ENCODE assay signal across 1 cellular context in the genomic region with DNA sequence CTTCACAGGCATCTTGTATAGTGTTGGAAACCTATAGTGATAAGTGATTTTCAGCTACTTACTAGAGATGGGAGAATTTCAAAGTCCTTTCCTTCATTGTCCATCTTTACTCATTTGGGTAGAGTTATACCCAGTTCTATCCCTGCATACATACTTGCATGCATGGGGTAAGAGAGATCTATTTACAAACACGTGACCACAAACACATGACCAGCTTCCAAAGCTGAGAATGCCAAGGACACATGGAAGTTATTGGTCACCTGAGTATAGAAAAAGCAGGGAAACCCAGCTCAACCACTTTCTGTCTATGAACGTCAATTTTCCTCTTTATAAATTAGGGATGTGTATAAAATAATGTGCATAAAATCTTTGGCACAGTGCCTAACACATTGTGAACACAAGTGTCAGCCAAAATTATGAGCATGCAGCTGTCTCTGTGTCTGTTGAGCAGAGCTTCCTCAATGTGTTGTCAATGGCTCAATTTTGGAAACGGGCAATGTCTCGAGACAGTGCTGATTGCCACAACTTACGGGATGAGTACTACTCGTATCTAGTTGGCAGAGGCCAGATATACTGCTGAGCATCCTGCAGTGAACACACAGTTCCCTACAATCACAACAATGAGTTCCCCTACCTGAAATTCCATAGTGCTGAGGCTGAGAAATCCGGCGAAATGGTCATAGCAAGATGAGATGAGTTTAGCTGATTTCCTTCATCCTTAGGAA.
TF ChIP-seq lines count a peak whose summit lies in the region.

No MANE protein-coding gene starts in this region.

TF ChIP-seq in SK-N-SH treated with all-trans-retinoic acid at 6 μM for 48 hours, 23 proteins besides CTCF, POLR2A, EP300 and RAD21 (continued from another document):
- TF ChIP-seq, protein P1, sequence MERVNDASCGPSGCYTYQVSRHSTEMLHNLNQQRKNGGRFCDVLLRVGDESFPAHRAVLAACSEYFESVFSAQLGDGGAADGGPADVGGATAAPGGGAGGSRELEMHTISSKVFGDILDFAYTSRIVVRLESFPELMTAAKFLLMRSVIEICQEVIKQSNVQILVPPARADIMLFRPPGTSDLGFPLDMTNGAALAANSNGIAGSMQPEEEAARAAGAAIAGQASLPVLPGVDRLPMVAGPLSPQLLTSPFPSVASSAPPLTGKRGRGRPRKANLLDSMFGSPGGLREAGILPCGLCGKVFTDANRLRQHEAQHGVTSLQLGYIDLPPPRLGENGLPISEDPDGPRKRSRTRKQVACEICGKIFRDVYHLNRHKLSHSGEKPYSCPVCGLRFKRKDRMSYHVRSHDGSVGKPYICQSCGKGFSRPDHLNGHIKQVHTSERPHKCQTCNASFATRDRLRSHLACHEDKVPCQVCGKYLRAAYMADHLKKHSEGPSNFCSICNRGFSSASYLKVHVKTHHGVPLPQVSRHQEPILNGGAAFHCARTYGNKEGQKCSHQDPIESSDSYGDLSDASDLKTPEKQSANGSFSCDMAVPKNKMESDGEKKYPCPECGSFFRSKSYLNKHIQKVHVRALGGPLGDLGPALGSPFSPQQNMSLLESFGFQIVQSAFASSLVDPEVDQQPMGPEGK (CRISPR knock-in tag; IDR thresholded peaks at IDR 0.05; ENCODE audit: borderline replicate concordance), result no peak
TF ChIP-seq in SK-N-SH treated with all-trans-retinoic acid at 6 μM for 48 hours: peak in this region for 0.
